In genomic region chr16:46607529-46607928, GRCh38 we compare ENCODE assay signal across 9 cellular contexts. TPM values are rescaled to one million over a fixed set of nuclear protein-coding genes. Genes with fewer than 3 reads are reported as not detected.
DNase-seq lines count a peak whose midpoint lies in the region; ATAC-seq and TF ChIP-seq lines count a peak whose summit lies in the region.
"Had no signal": no experiment of that assay in that cellular context is flagged by ENCODE, and none has a peak within 500 bp of the region (broad histone marks: within the 10 kb centered on the region; RNA-seq: fewer than 3 reads in every experiment).

No MANE protein-coding gene starts in this region.

- peak; percentile 14 for DNase-seq in NCI-H1092 treated with DMSO at 0.1 percent for 48 hours (lab: John Stamatoyannopoulos, UW)
- no peak for DNase-seq in NCI-H1092 (lab: John Stamatoyannopoulos, UW)
- peak; percentile 71 for DNase-seq in OCI-M1 (lab: John Stamatoyannopoulos, UW)
- DNase-seq in fibroblast of mammary gland (ENCODE audit: low read depth): peak; percentile 72
- DNase-seq in smooth muscle cell (lab: John Stamatoyannopoulos, UW; ENCODE audit: unreplicated experiment): no peak
- DNase-seq in KG1 (lab: John Stamatoyannopoulos, UW): no peak
- no peak for DNase-seq in activated T-helper 2 cell treated with anti-CD3 and anti-CD28 coated beads, Interferon-gamma antibody, Interleukin-2, Interleukin-4, amounts not matched to agents 10 μg/mL and 5 μg/mL and 100 μg/mL, durations not matched to agents 14 hours and 24 hours and 36 hours (ENCODE audit: low spot score)

- H2AFZ ChIP-seq in smooth muscle cell (ENCODE audit: low read depth): no peak overlapping the region

- H3K4me1 Mint-ChIP-seq in activated T-helper 2 cell treated with anti-CD3 and anti-CD28 coated beads, Interferon-gamma antibody, Interleukin-2, Interleukin-4, amounts not matched to agents 10 μg/mL and 5 μg/mL and 100 μg/mL, durations not matched to agents 14 hours and 24 hours and 36 hours (ENCODE audit: low read depth): no peaks in the 10 kb centered on the region

- H3K4me1 ChIP-seq in smooth muscle cell (ENCODE audit: low read depth): no peaks in the 10 kb centered on the region

- H3K36me3 Mint-ChIP-seq in activated T-helper 2 cell treated with anti-CD3 and anti-CD28 coated beads, Interferon-gamma antibody, Interleukin-2, Interleukin-4, amounts not matched to agents 10 μg/mL and 5 μg/mL and 100 μg/mL, durations not matched to agents 14 hours and 24 hours and 36 hours (ENCODE audit: low read depth): peaks cover 54% of the 10 kb centered on the region

- no peaks in the 10 kb centered on the region for H3K9me3 ChIP-seq in smooth muscle cell (replicated peaks; ENCODE audit: low read depth)
- H3K9me3 ChIP-seq: BLaER1 treated with 17β-estradiol and CSF1 and Interleukin-3, amounts not matched to agents 10 nM and 100 nM had no signal

- intact Hi-C loops in activated T-helper 2 cell treated with anti-CD3 and anti-CD28 coated beads, Interferon-gamma antibody, Interleukin-2, Interleukin-4, amounts not matched to agents 10 μg/mL and 5 μg/mL and 100 μg/mL, durations not matched to agents 14 hours and 24 hours and 36 hours (cut with micrococcal nuclease): loop anchor here (1.0 kb wide), 1 partner anchor 53 kb away; no protein-coding TSS in a partner anchor

- H3K4me3 ChIP-seq in fibroblast of mammary gland (ENCODE audit: control insufficient read depth, low read depth, low read length) (no peak overlapping the region), smooth muscle cell (no peak overlapping the region)
- H3K4me3 ChIP-seq: BLaER1 treated with 17β-estradiol and CSF1 and Interleukin-3, amounts not matched to agents 10 nM and 100 nM had no signal

- H3K4me2 ChIP-seq in smooth muscle cell: no peak overlapping the region
- H3K4me2 ChIP-seq: BLaER1 treated with 17β-estradiol and CSF1 and Interleukin-3, amounts not matched to agents 10 nM and 100 nM had no signal

- H3K27ac ChIP-seq in smooth muscle cell (ENCODE audit: low read depth): no peak overlapping the region
- H3K27ac ChIP-seq: BLaER1 treated with 17β-estradiol and CSF1 and Interleukin-3, amounts not matched to agents 10 nM and 100 nM had no signal

- no peaks in the 10 kb centered on the region for H4K20me1 ChIP-seq in smooth muscle cell (ENCODE audit: low read depth)

- 79% methylated on average over 1 of the region's 1 CpG for WGBS in smooth muscle cell (ENCODE audit: low lambda C conversion rate)

- no peaks in the 10 kb centered on the region for H3K36me3 ChIP-seq in smooth muscle cell (ENCODE audit: low read depth)

- no peaks in the 10 kb centered on the region for H3K9me3 Mint-ChIP-seq in activated T-helper 2 cell treated with anti-CD3 and anti-CD28 coated beads, Interferon-gamma antibody, Interleukin-2, Interleukin-4, amounts not matched to agents 10 μg/mL and 5 μg/mL and 100 μg/mL, durations not matched to agents 14 hours and 24 hours and 36 hours

- ATAC-seq in HG03354 (IDR thresholded peaks at IDR 0.05; ENCODE audit: poor library complexity, severe bottlenecking, unreplicated experiment): no peak

- no peaks in the 10 kb centered on the region for H3F3A ChIP-seq in smooth muscle cell (ENCODE audit: low read depth)

- no peaks in the 10 kb centered on the region for H3K79me2 ChIP-seq in smooth muscle cell (ENCODE audit: low read depth)

- no peak overlapping the region for H3K9ac ChIP-seq in smooth muscle cell (ENCODE audit: low read depth)
- H3K9ac ChIP-seq: BLaER1 treated with 17β-estradiol and CSF1 and Interleukin-3, amounts not matched to agents 10 nM and 100 nM had no signal

- H3K4me3 Mint-ChIP-seq in activated T-helper 2 cell treated with anti-CD3 and anti-CD28 coated beads, Interferon-gamma antibody, Interleukin-2, Interleukin-4, amounts not matched to agents 10 μg/mL and 5 μg/mL and 100 μg/mL, durations not matched to agents 14 hours and 24 hours and 36 hours (ENCODE audit: low read depth): no peak overlapping the region

- TF ChIP-seq CTCF in fibroblast of mammary gland (conservative IDR thresholded peaks at IDR 0.05; ENCODE audit: control insufficient read depth, insufficient read depth, low read depth, low read length): peak; percentile 37
- peak; percentile 51 for TF ChIP-seq CTCF in smooth muscle cell (IDR thresholded peaks at IDR 0.05; ENCODE audit: borderline replicate concordance, insufficient read depth, poor library complexity, severe bottlenecking)

- H3K27me3 ChIP-seq in smooth muscle cell (ENCODE audit: low read depth): no peaks in the 10 kb centered on the region
- H3K27me3 ChIP-seq: BLaER1 treated with 17β-estradiol and CSF1 and Interleukin-3, amounts not matched to agents 10 nM and 100 nM had no signal

- H3K27me3 Mint-ChIP-seq in activated T-helper 2 cell treated with anti-CD3 and anti-CD28 coated beads, Interferon-gamma antibody, Interleukin-2, Interleukin-4, amounts not matched to agents 10 μg/mL and 5 μg/mL and 100 μg/mL, durations not matched to agents 14 hours and 24 hours and 36 hours (ENCODE audit: low read depth): no peaks in the 10 kb centered on the region

- H3K27ac Mint-ChIP-seq in activated T-helper 2 cell treated with anti-CD3 and anti-CD28 coated beads, Interferon-gamma antibody, Interleukin-2, Interleukin-4, amounts not matched to agents 10 μg/mL and 5 μg/mL and 100 μg/mL, durations not matched to agents 14 hours and 24 hours and 36 hours: no peak overlapping the region

RNA-seq across cellular contexts. Expression of gene SHCBP1, which starts 13.7 kb away (rescaled TPM):
- 5.4 and 22.7 TPM in 2 replicates for total RNA-seq in smooth muscle cell
- polyA plus RNA-seq in smooth muscle cell: 6.0 and 7.9 TPM in 2 replicates
- total RNA-seq in activated T-helper 2 cell treated with anti-CD3 and anti-CD28 coated beads, Interferon-gamma antibody, Interleukin-2, Interleukin-4, amounts not matched to agents 10 μg/mL and 5 μg/mL and 100 μg/mL, durations not matched to agents 14 hours and 24 hours and 36 hours: 45.6 and 46.9 TPM in 2 replicates

Comparison
In these comparisons a context has a peak if more than half of its experiments do, and no peak if none do; other contexts are left out.
1. DNase-seq: peak in NCI-H1092 treated with DMSO at 0.1 percent for 48 hours (single experiment), OCI-M1 (single experiment) and fibroblast of mammary gland (single experiment); none in NCI-H1092 (single experiment), smooth muscle cell (single experiment), KG1 (single experiment) and activated T-helper 2 cell treated with anti-CD3 and anti-CD28 coated beads, Interferon-gamma antibody, Interleukin-2, Interleukin-4, amounts not matched to agents 10 μg/mL and 5 μg/mL and 100 μg/mL, durations not matched to agents 14 hours and 24 hours and 36 hours (single experiment).